ENCODE assay signal across 1 cellular context in genomic region chr16:86735727-86736126, GRCh38.
TF ChIP-seq lines count a peak whose summit lies in the region.

No MANE protein-coding gene starts in this region.

TF ChIP-seq in H1, 55 proteins besides CTCF, POLR2A, EP300 and RAD21 (continued from another document):
- TF ChIP-seq CHD7 (IDR thresholded peaks at IDR 0.05; ENCODE audit: insufficient replicate concordance, low read length) (no peak), RFX5 (IDR thresholded peaks at IDR 0.05; ENCODE audit: borderline replicate concordance, low read depth, low read length) (no peak), CBX8 (IDR thresholded peaks at IDR 0.05; ENCODE audit: borderline replicate concordance, low read depth, low read length) (no peak)
